9 cellular contexts compared by ENCODE assay signal in genomic region chr6:138007014-138007472, GRCh38.
A peak's percentile ranks its signal among the peaks of the same experiment; 100 is the strongest.
DNase-seq lines count a peak whose midpoint lies in the region; ATAC-seq and TF ChIP-seq lines count a peak whose summit lies in the region.
"Had no signal": no experiment of that assay in that cellular context is flagged by ENCODE, and none has a peak within 500 bp of the region (broad histone marks: within the 10 kb centered on the region; RNA-seq: fewer than 3 reads in every experiment).

No MANE protein-coding gene starts in this region.

- H3K27ac ChIP-seq in AG04450 (ENCODE audit: low read depth, low read length) (no peak overlapping the region), mesendoderm (ENCODE audit: low read depth, low read length) (no peak overlapping the region)

- POLR2A ChIA-PET in AG04450 (lab: Yijun Ruan, JAX), result no interaction called here
- POLR2A ChIA-PET in MCF 10A (lab: Yijun Ruan, JAX), result interaction anchor here (0.7 to 11.9 kb wide), 13 partner anchors 17 to 487 kb away, joined by 3 to 386 read pairs (median 9); partner anchors contain the start of gene PERP

- H3K4ac ChIP-seq in mesendoderm (ENCODE audit: low read depth, low read length), result no peak overlapping the region

- intact Hi-C loops in MCF 10A (cut with micrococcal nuclease), result loop anchor here (1.0 to 10.0 kb wide), 2 partner anchors 102 to 408 kb away; no protein-coding TSS in a partner anchor

- no peak overlapping the region for H2AK5ac ChIP-seq in mesendoderm (ENCODE audit: low read length)

- no peaks in the 10 kb centered on the region for H3K9me3 Mint-ChIP-seq in MCF 10A (ENCODE audit: unreplicated experiment)
- H3K9me3 Mint-ChIP-seq: stimulated activated naive CD8-positive, alpha-beta T cell treated with anti-CD3 and anti-CD28 coated beads, Interleukin-15, Interleukin-2, amounts not matched to agents 100 ng/mL and 50 ng/mL, for 24 hours had no signal

- peaks cover 2% of the 10 kb centered on the region for H3K4me1 ChIP-seq in mesendoderm (ENCODE audit: control insufficient read depth, low read depth, low read length)

- no peaks in the 10 kb centered on the region for H3K27me3 Mint-ChIP-seq in MCF 10A (ENCODE audit: insufficient read depth, unreplicated experiment)

- WGBS in mesendoderm (ENCODE audit: extremely low coverage, insufficient coverage, low lambda C conversion rate), result no CpG with 5 or more reads among the region's 5 CpGs

- no peak overlapping the region for H3K4me3 ChIP-seq in AG04450 (ENCODE audit: low read depth, low read length)
- H3K4me3 ChIP-seq in GM12875 (ENCODE audit: low read depth, low read length), result no peak overlapping the region
- H3K4me3 ChIP-seq in mesendoderm (ENCODE audit: low read length), result no peak overlapping the region

- ATAC-seq in GM21528 (IDR thresholded peaks at IDR 0.05; ENCODE audit: low FRiP score, unreplicated experiment) (no peak), HG03159 (IDR thresholded peaks at IDR 0.05; ENCODE audit: unreplicated experiment) (no peak)

- H2BK15ac ChIP-seq in mesendoderm (replicated peaks; ENCODE audit: low read depth), result peak overlapping the region; percentile 20

- H3K9me3 ChIP-seq in AG04450 (ENCODE audit: control insufficient read depth, insufficient read depth, low read length), result no peaks in the 10 kb centered on the region

- H3K18ac ChIP-seq in mesendoderm (ENCODE audit: low read length), result no peak overlapping the region

- peak overlapping the region; percentile 25 for H3K56ac ChIP-seq in mesendoderm (ENCODE audit: low read length)

- peak; percentile 77 for TF ChIP-seq CTCF in AG04450 (IDR thresholded peaks at IDR 0.05; ENCODE audit: low read depth, low read length)
- peak; percentile 60 for TF ChIP-seq CTCF in GM12875 (IDR thresholded peaks at IDR 0.05; ENCODE audit: borderline replicate concordance, insufficient read depth, low read depth, low read length)
- peak; percentile 49 for TF ChIP-seq CTCF in MCF 10A (IDR thresholded peaks at IDR 0.05; ENCODE audit: unreplicated experiment)

- no peak overlapping the region for H2BK120ac ChIP-seq in mesendoderm (ENCODE audit: low read depth, low read length)

- no peaks in the 10 kb centered on the region for H3K79me1 ChIP-seq in mesendoderm (ENCODE audit: low read length)

- no peaks in the 10 kb centered on the region for H3K36me3 Mint-ChIP-seq in MCF 10A (ENCODE audit: insufficient read depth, unreplicated experiment)

- no peak overlapping the region for H3K4me3 Mint-ChIP-seq in MCF 10A (ENCODE audit: unreplicated experiment)
- H3K4me3 Mint-ChIP-seq: stimulated activated naive CD8-positive, alpha-beta T cell treated with anti-CD3 and anti-CD28 coated beads, Interleukin-15, Interleukin-2, amounts not matched to agents 100 ng/mL and 50 ng/mL, for 24 hours had no signal

- peaks cover 17% of the 10 kb centered on the region for H3K4me1 Mint-ChIP-seq in MCF 10A (ENCODE audit: insufficient read depth, unreplicated experiment)

- no peaks in the 10 kb centered on the region for H3K27me3 ChIP-seq in AG04450 (ENCODE audit: control insufficient read depth, insufficient read depth, low read length)
- no peaks in the 10 kb centered on the region for H3K27me3 ChIP-seq in mesendoderm (ENCODE audit: insufficient read depth, low read length, poor library complexity)

- no peak overlapping the region for H2BK5ac ChIP-seq in mesendoderm (ENCODE audit: low read length)

- no peaks in the 10 kb centered on the region for H3K36me3 ChIP-seq in mesendoderm (ENCODE audit: control insufficient read depth, insufficient read depth, low read length)

- no TSS peak for BruUV-seq in MCF 10A (replicated peaks; lab: Mats Ljungman, UMichigan)

- no peak overlapping the region for H4K5ac ChIP-seq in mesendoderm (ENCODE audit: low read length)

- H3K23ac ChIP-seq in mesendoderm (ENCODE audit: low read length), result no peak overlapping the region

- no peak overlapping the region for H3K9ac ChIP-seq in mesendoderm (ENCODE audit: low read length)

- DNase-seq in AG04450 (ENCODE audit: low read depth, low spot score) (no peak), NCI-H82 treated with DMSO at 0.1 percent for 48 hours (lab: John Stamatoyannopoulos, UW; ENCODE audit: unreplicated experiment) (peak; percentile 29), MCF 10A (ENCODE audit: unreplicated experiment) (peak; percentile 69), mesendoderm (peak; percentile 78), C1 segment of cervical spinal cord (lab: John Stamatoyannopoulos, UW) (no peak)

- peak overlapping the region; percentile 47 for H3K27ac Mint-ChIP-seq in MCF 10A (ENCODE audit: low read depth, unreplicated experiment)
- H3K27ac Mint-ChIP-seq: stimulated activated naive CD8-positive, alpha-beta T cell treated with anti-CD3 and anti-CD28 coated beads, Interleukin-15, Interleukin-2, amounts not matched to agents 100 ng/mL and 50 ng/mL, for 24 hours had no signal

- CTCF ChIA-PET in AG04450 (lab: Charles Lee) (interaction anchor here (0.5 to 11.5 kb wide), 40 partner anchors 8 to 913 kb away, joined by 3 to 250 read pairs (median 4); partner anchors contain the start of gene PERP), MCF 10A (lab: Yijun Ruan, JAX) (interaction anchor here (0.5 to 9.9 kb wide), 28 partner anchors 8 to 1446 kb away, joined by 3 to 208 read pairs (median 4); partner anchors contain the start of gene TNFAIP3)

- H3K4me2 ChIP-seq in mesendoderm (ENCODE audit: low read length), result no peak overlapping the region

- no peaks in the 10 kb centered on the region for H3K79me2 ChIP-seq in mesendoderm (ENCODE audit: control insufficient read depth, insufficient read depth, low read length)

- H4K8ac ChIP-seq in mesendoderm (ENCODE audit: low read depth, low read length), result no peak overlapping the region

Comparison
In these comparisons a context has a peak if more than half of its experiments do, and no peak if none do; other contexts are left out.
1. DNase-seq: peak in NCI-H82 treated with DMSO at 0.1 percent for 48 hours (single experiment), MCF 10A (single experiment) and mesendoderm (single experiment); none in AG04450 (single experiment) and C1 segment of cervical spinal cord (0 of 14).
2. Peak in every context shown above with its lines, with median percentiles within 50 percentile points of each other: CTCF ChIP-seq.